In the genomic region with DNA sequence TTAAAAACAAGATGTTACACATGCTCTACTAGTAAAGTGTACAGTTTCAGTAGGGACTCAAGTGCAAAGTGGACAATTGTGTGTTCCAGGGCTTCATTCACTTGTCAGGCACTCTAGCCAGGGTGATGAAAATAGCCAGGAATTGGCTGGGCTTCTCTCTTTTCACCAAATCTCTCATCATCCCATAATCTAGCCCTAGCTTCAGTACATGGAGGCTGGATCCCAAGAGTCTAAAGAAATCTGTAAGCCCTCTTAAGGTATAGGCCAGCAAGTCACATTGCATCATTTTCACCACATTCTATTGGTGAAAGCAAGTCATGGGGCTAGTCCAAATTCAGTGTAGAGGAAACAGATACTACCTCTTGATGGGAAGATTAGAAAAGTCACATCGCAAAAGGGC, we compare ENCODE assay signal across 8 cellular contexts.
"Had no signal": no experiment of that assay in that cellular context is flagged by ENCODE, and none has a peak within 500 bp of the region (broad histone marks: within the 10 kb centered on the region; RNA-seq: fewer than 3 reads in every experiment).

No MANE protein-coding gene starts in this region.

- H3K4me3 ChIP-seq: GM23338, K562 had no signal

- ATAC-seq: GM23338 had no signal

- FAIRE-seq: H1, H54, HTR-8/SVneo, K562 had no signal

- DNase-seq: H9, HCEC 1CT, IMR-90 had no signal
